Comparison of ENCODE assay signal across 9 cellular contexts in the genomic region with DNA sequence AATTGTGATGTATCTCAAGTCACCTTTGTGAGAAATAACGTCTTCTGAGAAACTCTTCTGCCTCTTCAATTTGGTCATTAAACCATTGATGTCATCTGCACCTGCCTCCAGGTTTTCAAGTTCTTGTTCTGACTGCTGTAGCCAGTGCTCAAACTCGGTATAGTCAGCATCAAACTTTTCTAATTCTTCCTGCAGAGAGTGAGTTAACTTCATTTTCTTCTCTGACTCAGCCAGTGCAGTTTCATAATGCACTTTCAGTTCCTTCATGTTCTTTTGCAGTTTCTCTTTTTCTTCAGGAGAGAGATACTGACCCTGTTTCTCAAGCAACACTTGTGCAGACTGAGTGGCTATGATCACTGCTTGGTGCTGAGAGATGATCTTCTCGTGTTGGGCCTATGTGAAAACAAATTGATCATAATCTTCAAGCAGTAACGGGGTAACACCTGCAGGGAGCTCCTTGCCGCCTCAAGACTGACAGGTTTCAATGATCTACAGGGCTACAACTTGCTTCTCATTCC. TPM values are rescaled to one million over a fixed set of nuclear protein-coding genes. Genes with fewer than 3 reads are reported as not detected.
DNase-seq lines count a peak whose midpoint lies in the region; ATAC-seq, FAIRE-seq and TF ChIP-seq lines count a peak whose summit lies in the region.
"Had no signal": no experiment of that assay in that cellular context is flagged by ENCODE, and none has a peak within 500 bp of the region (broad histone marks: within the 10 kb centered on the region; RNA-seq: fewer than 3 reads in every experiment).

No MANE protein-coding gene starts in this region.

- no peak for TF ChIP-seq CTCF in pancreas (IDR thresholded peaks at IDR 0.05)
- TF ChIP-seq CTCF in tibial artery (IDR thresholded peaks at IDR 0.05): no peak

- H3K27me3 ChIP-seq in pancreas (peaks cover 0 to 3% (median 0%) of the 10 kb centered on the region in 4 donors), small intestine (ENCODE audit: control insufficient read depth in 2 of 2, insufficient read depth in 2 of 2, low read length in 2 of 2) (no peaks in the 10 kb centered on the region), tibial artery (no peaks in the 10 kb centered on the region)

- H3K4me1 Mint-ChIP-seq in T-helper 17 cell: peaks cover 19% of the 10 kb centered on the region

- H3K9me3 ChIP-seq in T-helper 17 cell (ENCODE audit: control insufficient read depth, low read length, poor library complexity, severe bottlenecking) (no peaks in the 10 kb centered on the region), pancreas (no peaks in the 10 kb centered on the region), small intestine (ENCODE audit: control insufficient read depth, low read depth) (no peaks in the 10 kb centered on the region), tibial artery (no peaks in the 10 kb centered on the region)
- H3K9me3 ChIP-seq: thoracic aorta had no signal

- H3K4me1 ChIP-seq in pancreas (no peaks in the 10 kb centered on the region), small intestine (ENCODE audit: control insufficient read depth in 2 of 2, insufficient read depth in 1 of 2, low read depth in 1 of 2, low read length in 1 of 2) (no peaks in the 10 kb centered on the region), tibial artery (no peaks in the 10 kb centered on the region)

- peak overlapping the region; percentile 73 for H3K4me3 Mint-ChIP-seq in T-helper 17 cell

- H3K36me3 ChIP-seq in pancreas: peaks cover 0 to 9% (median 0%) of the 10 kb centered on the region in 3 donors
- H3K36me3 ChIP-seq in small intestine (ENCODE audit: control insufficient read depth in 2 of 2, insufficient read depth in 2 of 2, low read length in 2 of 2): peaks cover 3 to 12% of the 10 kb centered on the region in 2 donors
- H3K36me3 ChIP-seq in tibial artery: peaks cover 35 to 77% (median 37%) of the 10 kb centered on the region in 3 donors

- ATAC-seq in GM18867 (IDR thresholded peaks at IDR 0.05; ENCODE audit: unreplicated experiment): peak; percentile 90
- peak; percentile 83 for ATAC-seq in HG02970 (IDR thresholded peaks at IDR 0.05; ENCODE audit: low FRiP score, unreplicated experiment)
- ATAC-seq in T-helper 17 cell: peak; percentile 52
- ATAC-seq in pancreas: peak in 3 of 4 donors; percentile 25 to 65 (median 54)

- DNase-seq in AG08395 (ENCODE audit: low spot score): peak; percentile 11
- no peak for DNase-seq in T-helper 17 cell
- DNase-seq in pancreas: no peak
- no peak for DNase-seq in small intestine
- no peak for DNase-seq in tibial artery
- no peak for DNase-seq in activated effector memory CD4-positive, alpha-beta T cell treated with anti-CD3 and anti-CD28 coated beads, Interleukin-2, amount 50 U/mL, for 16 hours

- 65 to 74% methylated on average over 5 of the region's 5 CpGs for WGBS in pancreas, 2 donors
- WGBS in small intestine, 3 donors: 65 to 69% (median 67%) methylated on average over 5 of the region's 5 CpGs

- no peaks in the 10 kb centered on the region for H3K36me3 Mint-ChIP-seq in T-helper 17 cell (ENCODE audit: low read depth)

- H3K4me3 ChIP-seq in pancreas: no peak overlapping the region
- no peak overlapping the region for H3K4me3 ChIP-seq in small intestine (ENCODE audit: low read depth in 1 of 2, low read length in 2 of 2)
- no peak overlapping the region for H3K4me3 ChIP-seq in tibial artery
- H3K4me3 ChIP-seq: thoracic aorta had no signal

- no peak overlapping the region for H3K27ac Mint-ChIP-seq in T-helper 17 cell

- H3K27ac ChIP-seq in pancreas: no peak overlapping the region
- H3K27ac ChIP-seq in small intestine (ENCODE audit: low read depth in 1 of 2, low read length in 1 of 2): peak overlapping the region in 1 of 2 donors; percentile 46
- H3K27ac ChIP-seq in tibial artery: peak overlapping the region in 1 of 2 donors; percentile 7
- H3K27ac ChIP-seq: thoracic aorta had no signal

- intact Hi-C loops in pancreas (cut with DNase I): loop anchor here (5.0 to 10.0 kb wide), 3 partner anchors 229 to 239 kb away; no protein-coding TSS in a partner anchor
- intact Hi-C loops in tibial artery (cut with DNase I; ENCODE audit: low total_unique reads): loop anchor here (2.0 to 5.0 kb wide), 2 partner anchors 19 to 232 kb away; no protein-coding TSS in a partner anchor

- no peaks in the 10 kb centered on the region for H3K27me3 Mint-ChIP-seq in T-helper 17 cell

- no peak for FAIRE-seq in pancreas (lab: Jason Lieb, UNC)
- FAIRE-seq in small intestine (lab: Jason Lieb, UNC): no peak

RNA-seq across cellular contexts. Expression of a gene that starts 48.8 kb away (rescaled TPM):
- total RNA-seq in T-helper 17 cell (10 to 100 TPM; 12.6 to 29.6 TPM), pancreas (100 to 1,000 TPM in 2 of 6 donors, 10 to 100 TPM in 4; 54.9 to 149 (median 75.7) TPM)
- polyA plus RNA-seq in pancreas (10 to 100 TPM; 42.4 to 75.5 TPM), small intestine (10 to 100 TPM; 40.5 to 80.5 (median 75.8) TPM)
